In genomic region chr1:53717025-53717804, GRCh38 we compare ENCODE assay signal across 23 cellular contexts. TPM values are rescaled to one million over a fixed set of nuclear protein-coding genes. Genes with fewer than 3 reads are reported as not detected.
"Had no signal": no experiment of that assay in that cellular context is flagged by ENCODE, and none has a peak within 500 bp of the region (broad histone marks: within the 10 kb centered on the region; RNA-seq: fewer than 3 reads in every experiment).

No MANE protein-coding gene starts in this region.

- H3K9me3 ChIP-seq: MG63, SJSA1 had no signal

- H3K36me3 ChIP-seq: MG63, SJSA1 had no signal

- H3K9me3 Mint-ChIP-seq: IgD-negative memory B cell had no signal

- H3K4me3 ChIP-seq: MG63, SJSA1, SK-N-MC had no signal

- FAIRE-seq: RCC 7860 had no signal

- DNase-seq: KBM-7, MG63, NCI-H1092, NCI-H1105 treated with DMSO at 0.1 percent for 48 hours, NCI-H1417 treated with DMSO at 0.1 percent for 48 hours, NCI-H146, NCI-H1694 treated with DMSO at 0.1 percent for 48 hours, NCI-H1930, NCI-H2081, NCI-H2171, NCI-H226, NCI-H446, NCI-H510A, NCI-H524 treated with DMSO at 0.1 percent for 48 hours, NCI-H69, NCI-H774, Right ventricle myocardium superior, RPMI8226, SIG-M5 had no signal

- H3K27ac Mint-ChIP-seq: IgD-negative memory B cell had no signal

- H3K4me1 ChIP-seq: SJSA1 had no signal

- H3K4me3 Mint-ChIP-seq: IgD-negative memory B cell had no signal

- H3K27ac ChIP-seq: SJSA1, SK-N-MC had no signal

- H3K27me3 ChIP-seq: MG63, SJSA1 had no signal

RNA-seq across cellular contexts. Expression of gene GLIS1, which starts 21.7 kb away (rescaled TPM):
- polyA plus RNA-seq: IgD-negative memory B cell had no signal
